ENCODE assay signal across 30 cellular contexts in genomic region chr1:68165665-68166064, GRCh38.
"Had no signal": no experiment of that assay in that cellular context is flagged by ENCODE, and none has a peak within 500 bp of the region (broad histone marks: within the 10 kb centered on the region; RNA-seq: fewer than 3 reads in every experiment).

No MANE protein-coding gene starts in this region.

- H3K27me3 ChIP-seq: neutrophil, ovary, spleen, tibial nerve, upper lobe of left lung, vagina had no signal

- H3K9me3 ChIP-seq: left ventricle myocardium inferior, neutrophil, ovary, spleen, tibial nerve, upper lobe of left lung, vagina had no signal

- H3K36me3 ChIP-seq: neutrophil, ovary had no signal

- H3K27me3 Mint-ChIP-seq: progenitor cell of endocrine pancreas; stimulated activated memory B cell treated with anti-CD40 and anti-IgM and Interleukin-4, amounts not matched to agents 10 μg/mL and 1 μg/mL and 100 μg/mL, for 72 hours; stimulated activated naive CD8-positive, alpha-beta T cell treated with anti-CD3 and anti-CD28 coated beads, Interleukin-15, amount 100 ng/mL, for 72 hours had no signal

- H3K27ac Mint-ChIP-seq: immature natural killer cell; naive thymus-derived CD4-positive, alpha-beta T cell; natural killer cell treated with Interleukin-12 subunit alpha and Interleukin-12 subunit beta and Interleukin-15 and Interleukin-18, amount 100 ng/mL, for 72 hours; progenitor cell of endocrine pancreas; stimulated activated memory B cell treated with anti-CD40 and anti-IgM and Interleukin-4, amounts not matched to agents 10 μg/mL and 1 μg/mL and 100 μg/mL, for 72 hours; stimulated activated naive CD8-positive, alpha-beta T cell treated with anti-CD3 and anti-CD28 coated beads, Interleukin-15, amount 100 ng/mL, for 72 hours had no signal

- H3K9me3 Mint-ChIP-seq: neural crest cell had no signal

- H3K4me1 Mint-ChIP-seq: immature natural killer cell; naive thymus-derived CD4-positive, alpha-beta T cell; stimulated activated naive CD8-positive, alpha-beta T cell treated with anti-CD3 and anti-CD28 coated beads, Interleukin-15, amount 100 ng/mL, for 72 hours had no signal

- H3K4me1 ChIP-seq: spleen, upper lobe of left lung had no signal

- H3K4me3 Mint-ChIP-seq: immature natural killer cell; mesothelial cell of epicardium; naive thymus-derived CD4-positive, alpha-beta T cell; natural killer cell treated with Interleukin-12 subunit alpha and Interleukin-12 subunit beta and Interleukin-15 and Interleukin-18, amount 100 ng/mL, for 72 hours; neural crest cell; stimulated activated memory B cell treated with anti-CD40 and anti-IgM and Interleukin-4, amounts not matched to agents 10 μg/mL and 1 μg/mL and 100 μg/mL, for 72 hours; stimulated activated naive CD8-positive, alpha-beta T cell treated with anti-CD3 and anti-CD28 coated beads, Interleukin-15, amount 100 ng/mL, for 72 hours had no signal

- ATAC-seq: naive thymus-derived CD4-positive, alpha-beta T cell; right cardiac atrium; sciatic nerve; stimulated activated memory B cell treated with anti-CD40 and anti-IgM and Interleukin-4, amounts not matched to agents 10 μg/mL and 1 μg/mL and 100 μg/mL, for 72 hours; stimulated activated naive CD8-positive, alpha-beta T cell treated with anti-CD3 and anti-CD28 coated beads, Interleukin-15, amount 100 ng/mL, for 72 hours had no signal

- H3K4me3 ChIP-seq: left ventricle myocardium inferior, lung, ovary, spleen, tibial nerve, upper lobe of left lung, vagina had no signal

- H3K27ac ChIP-seq: left ventricle myocardium inferior, neutrophil, ovary, spleen, tibial nerve, upper lobe of left lung, vagina had no signal

- DNase-seq: head of caudate nucleus; hypothalamus; immature natural killer cell; kidney; left ventricle myocardium inferior; mesendoderm; naive thymus-derived CD4-positive, alpha-beta T cell; occipital lobe; ovary; retina; right cardiac atrium; small intestine; spleen; stimulated activated CD4-positive, alpha-beta T cell treated with anti-CD3 and anti-CD28 coated beads, Interleukin-2, amount 100 ng/mL, for 48 hours; stimulated activated CD4-positive, alpha-beta T cell treated with anti-CD3 and anti-CD28 coated beads, Interleukin-4, amount 100 ng/mL, for 4 hours; stimulated activated CD8-positive, alpha-beta memory T cell treated with anti-CD3 and anti-CD28 coated beads, Interleukin-4, amount 100 ng/mL, for 48 hours; stimulated activated naive CD4-positive, alpha-beta T cell treated with Interleukin-2 at 50 U/mL for 16 hours; stimulated activated naive CD8-positive, alpha-beta T cell treated with anti-CD3 and anti-CD28 coated beads, Interleukin-15, amount 100 ng/mL, for 72 hours; substantia nigra; upper lobe of left lung had no signal

- H3K36me3 Mint-ChIP-seq: immature natural killer cell; naive thymus-derived CD4-positive, alpha-beta T cell; natural killer cell treated with Interleukin-12 subunit alpha and Interleukin-12 subunit beta and Interleukin-15 and Interleukin-18, amount 100 ng/mL, for 72 hours; stimulated activated memory B cell treated with anti-CD40 and anti-IgM and Interleukin-4, amounts not matched to agents 10 μg/mL and 1 μg/mL and 100 μg/mL, for 72 hours had no signal
